ENCODE assay signal across 8 cellular contexts in genomic region chr3:52313774-52314188, GRCh38. TPM values are rescaled to one million over a fixed set of nuclear protein-coding genes. Genes with fewer than 3 reads are reported as not detected.
DNase-seq lines count a peak whose midpoint lies in the region; ATAC-seq, FAIRE-seq and TF ChIP-seq lines count a peak whose summit lies in the region.

No MANE protein-coding gene starts in this region.

- CTCF ChIA-PET in Calu3 (lab: Charles Lee): no interaction called here

- H3K9me3 Mint-ChIP-seq in Calu3 (ENCODE audit: low read depth, unreplicated experiment) (no peaks in the 10 kb centered on the region), astrocyte (ENCODE audit: unreplicated experiment) (peaks cover 1% of the 10 kb centered on the region), naive B cell (no peaks in the 10 kb centered on the region), GM23338 (no peaks in the 10 kb centered on the region)

- H3K9me2 ChIP-seq in GM23338 (ENCODE audit: insufficient read depth): no peaks in the 10 kb centered on the region

- 0 out of 2 replicates have a peak, but pooled peaks cover 4% of the 10 kb centered on the region for H3F3A ChIP-seq in GM23338 (replicated peaks; ENCODE audit: low read depth)

- H3K4me3 Mint-ChIP-seq in Calu3 (ENCODE audit: low read depth, unreplicated experiment) (no peak overlapping the region), astrocyte (ENCODE audit: unreplicated experiment) (no peak overlapping the region), naive B cell (peak overlapping the region in 5 of 8 donors; percentile 15 to 70 (median 53)), GM23338 (no peak overlapping the region)

- H2AFZ ChIP-seq in astrocyte (ENCODE audit: low read depth, low read length) (no peak overlapping the region), GM23338 (no peak overlapping the region)

- H3K9ac ChIP-seq in astrocyte (ENCODE audit: low read length): no peak overlapping the region

- H3K9me3 ChIP-seq in astrocyte (ENCODE audit: insufficient read depth, low read depth, low read length) (no peaks in the 10 kb centered on the region), WERI-Rb-1 (ENCODE audit: severe bottlenecking) (no peaks in the 10 kb centered on the region)

- H3K79me2 ChIP-seq in astrocyte (ENCODE audit: insufficient read depth, low read length) (no peaks in the 10 kb centered on the region), GM23338 (replicated peaks; ENCODE audit: insufficient read depth) (no peaks in the 10 kb centered on the region)

- H4K20me1 ChIP-seq in astrocyte (ENCODE audit: insufficient read depth, low read length) (no peaks in the 10 kb centered on the region), GM23338 (replicated peaks; ENCODE audit: insufficient read depth) (no peaks in the 10 kb centered on the region)

- ATAC-seq in GM19438 (IDR thresholded peaks at IDR 0.05; ENCODE audit: low read depth, unreplicated experiment) (peak; percentile 88), HG03378 (IDR thresholded peaks at IDR 0.05; ENCODE audit: unreplicated experiment) (peak; percentile 86), naive B cell (ENCODE audit: low read depth in 2 of 2) (peak; percentile 82), GM23338 (no peak)

- no peak for FAIRE-seq in astrocyte (lab: Jason Lieb, UNC)

- BruUV-seq in Calu3 (replicated peaks; lab: Mats Ljungman, UMichigan): no TSS peak

- no peaks in the 10 kb centered on the region for H3K27me3 ChIP-seq in astrocyte (ENCODE audit: insufficient read depth, low read length)
- H3K27me3 ChIP-seq in WERI-Rb-1 (ENCODE audit: insufficient read depth, low read depth, severe bottlenecking): no peaks in the 10 kb centered on the region
- peaks cover 7% of the 10 kb centered on the region; the same call in 1 of the 2 replicates for H3K27me3 ChIP-seq in GM23338 (ENCODE audit: insufficient read depth)

- intact Hi-C loops in Calu3 (cut with micrococcal nuclease; ENCODE audit: unreplicated experiment): no loop called here

- peaks cover 30% of the 10 kb centered on the region for H3K4me1 Mint-ChIP-seq in Calu3 (ENCODE audit: low read depth, unreplicated experiment)
- peaks cover 3% of the 10 kb centered on the region for H3K4me1 Mint-ChIP-seq in astrocyte (ENCODE audit: low read depth, unreplicated experiment)
- H3K4me1 Mint-ChIP-seq in naive B cell: peaks cover 46 to 62% (median 56%) of the 10 kb centered on the region in 3 donors
- H3K4me1 Mint-ChIP-seq in GM23338: peaks cover 15% of the 10 kb centered on the region

- H3K4me2 ChIP-seq in astrocyte (ENCODE audit: low read length): peak overlapping the region; percentile 3
- H3K4me2 ChIP-seq in GM23338: no peak overlapping the region

- H3K36me3 ChIP-seq in astrocyte (ENCODE audit: insufficient read depth, low read length) (no peaks in the 10 kb centered on the region), WERI-Rb-1 (no peaks in the 10 kb centered on the region), GM23338 (ENCODE audit: insufficient read depth) (no peaks in the 10 kb centered on the region)

- no peak for TF ChIP-seq CTCF in Calu3 (IDR thresholded peaks at IDR 0.05; ENCODE audit: unreplicated experiment)
- TF ChIP-seq CTCF in astrocyte (IDR thresholded peaks at IDR 0.05; ENCODE audit: insufficient read depth, low read depth, low read length): no peak
- TF ChIP-seq CTCF in WERI-Rb-1 (IDR thresholded peaks at IDR 0.05; ENCODE audit: low read depth, low read length): no peak
- TF ChIP-seq CTCF in GM23338 (conservative IDR thresholded peaks at IDR 0.05; ENCODE audit: low read depth in 2 of 2): no peak

- DNase-seq in Calu3 (peak; percentile 56), astrocyte (ENCODE audit: low read depth) (peak; percentile 24), naive B cell (peak; percentile 68), NCI-H2029 (lab: John Stamatoyannopoulos, UW) (no peak), WERI-Rb-1 (no peak), GM23338 (ENCODE audit: low spot score) (no peak)

- H3K36me3 Mint-ChIP-seq in Calu3 (ENCODE audit: insufficient read depth, unreplicated experiment) (peaks cover 18% of the 10 kb centered on the region), astrocyte (ENCODE audit: low read depth, unreplicated experiment) (peaks cover 9% of the 10 kb centered on the region), naive B cell (peaks cover 0 to 7% of the 10 kb centered on the region in 2 donors), GM23338 (ENCODE audit: low read depth) (no peaks in the 10 kb centered on the region)

- H3K4me3 ChIP-seq in astrocyte (ENCODE audit: insufficient read depth, low read depth, low read length): no peak overlapping the region
- H3K4me3 ChIP-seq in WERI-Rb-1 (ENCODE audit: low read depth, low read length): no peak overlapping the region
- no peak overlapping the region for H3K4me3 ChIP-seq in GM23338

- peak overlapping the region; percentile 50 for H3K27ac Mint-ChIP-seq in Calu3 (ENCODE audit: unreplicated experiment)
- H3K27ac Mint-ChIP-seq in astrocyte (ENCODE audit: unreplicated experiment): no peak overlapping the region
- peak overlapping the region; percentile 84 to 96 (median 90) for H3K27ac Mint-ChIP-seq in naive B cell
- no peak overlapping the region for H3K27ac Mint-ChIP-seq in GM23338

- H3K27me3 Mint-ChIP-seq in Calu3 (ENCODE audit: unreplicated experiment) (no peaks in the 10 kb centered on the region), astrocyte (ENCODE audit: low read depth, unreplicated experiment) (peaks cover 18% of the 10 kb centered on the region), naive B cell (no peaks in the 10 kb centered on the region), GM23338 (ENCODE audit: insufficient read depth, low read depth, poor library complexity) (peaks cover 7% of the 10 kb centered on the region)

- peaks cover 11% of the 10 kb centered on the region for H3K4me1 ChIP-seq in astrocyte (ENCODE audit: insufficient read depth, low read length)
- H3K4me1 ChIP-seq in GM23338 (ENCODE audit: insufficient read depth): peaks cover 5% of the 10 kb centered on the region; the same call in 1 of the 2 replicates

- H3K27ac ChIP-seq in astrocyte (ENCODE audit: low read depth, low read length): no peak overlapping the region
- H3K27ac ChIP-seq in WERI-Rb-1: no peak overlapping the region
- no peak overlapping the region for H3K27ac ChIP-seq in GM23338 (ENCODE audit: low read depth)

TF ChIP-seq in GM23338, 12 proteins besides CTCF, POLR2A, EP300 and RAD21:
- TF ChIP-seq NANOG (IDR thresholded peaks at IDR 0.05; ENCODE audit: borderline replicate concordance) (no peak), EZH2phosphoT487 (IDR thresholded peaks at IDR 0.05; ENCODE audit: unreplicated experiment) (no peak), ZNF331 (CRISPR knock-in tag; IDR thresholded peaks at IDR 0.05; ENCODE audit: low read depth) (no peak), POLR2AphosphoS5 (IDR thresholded peaks at IDR 0.05; ENCODE audit: low read depth) (no peak), ETS1 (IDR thresholded peaks at IDR 0.05) (no peak)
- TF ChIP-seq, protein P1, sequence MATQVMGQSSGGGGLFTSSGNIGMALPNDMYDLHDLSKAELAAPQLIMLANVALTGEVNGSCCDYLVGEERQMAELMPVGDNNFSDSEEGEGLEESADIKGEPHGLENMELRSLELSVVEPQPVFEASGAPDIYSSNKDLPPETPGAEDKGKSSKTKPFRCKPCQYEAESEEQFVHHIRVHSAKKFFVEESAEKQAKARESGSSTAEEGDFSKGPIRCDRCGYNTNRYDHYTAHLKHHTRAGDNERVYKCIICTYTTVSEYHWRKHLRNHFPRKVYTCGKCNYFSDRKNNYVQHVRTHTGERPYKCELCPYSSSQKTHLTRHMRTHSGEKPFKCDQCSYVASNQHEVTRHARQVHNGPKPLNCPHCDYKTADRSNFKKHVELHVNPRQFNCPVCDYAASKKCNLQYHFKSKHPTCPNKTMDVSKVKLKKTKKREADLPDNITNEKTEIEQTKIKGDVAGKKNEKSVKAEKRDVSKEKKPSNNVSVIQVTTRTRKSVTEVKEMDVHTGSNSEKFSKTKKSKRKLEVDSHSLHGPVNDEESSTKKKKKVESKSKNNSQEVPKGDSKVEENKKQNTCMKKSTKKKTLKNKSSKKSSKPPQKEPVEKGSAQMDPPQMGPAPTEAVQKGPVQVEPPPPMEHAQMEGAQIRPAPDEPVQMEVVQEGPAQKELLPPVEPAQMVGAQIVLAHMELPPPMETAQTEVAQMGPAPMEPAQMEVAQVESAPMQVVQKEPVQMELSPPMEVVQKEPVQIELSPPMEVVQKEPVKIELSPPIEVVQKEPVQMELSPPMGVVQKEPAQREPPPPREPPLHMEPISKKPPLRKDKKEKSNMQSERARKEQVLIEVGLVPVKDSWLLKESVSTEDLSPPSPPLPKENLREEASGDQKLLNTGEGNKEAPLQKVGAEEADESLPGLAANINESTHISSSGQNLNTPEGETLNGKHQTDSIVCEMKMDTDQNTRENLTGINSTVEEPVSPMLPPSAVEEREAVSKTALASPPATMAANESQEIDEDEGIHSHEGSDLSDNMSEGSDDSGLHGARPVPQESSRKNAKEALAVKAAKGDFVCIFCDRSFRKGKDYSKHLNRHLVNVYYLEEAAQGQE (IDR thresholded peaks at IDR 0.05; ENCODE audit: unreplicated experiment): no peak

RNA-seq across cellular contexts. Expression of gene DNAH1, which starts 2.3 kb away (rescaled TPM):
- total RNA-seq in Calu3 (2022) (10.2 and 13.1 TPM in 2 replicates), astrocyte (2.2 and 2.3 TPM in 2 replicates)
- polyA plus RNA-seq in naive B cell (ENCODE audit: low read depth in 6 of 6) (1 to 10 TPM in 2 of 6 donors, under 1 TPM in 3, not detected in 1; 0.45 to 1.6 (median 0.65) TPM), GM23338 (2016; fragmentation: Nextera tagmentation; extraction: Ambion mirVana) (0.17 and 0.81 TPM in 2 replicates)
- total RNA-seq in GM23338 (2014; rRNA removed; shearing (Covaris generic)): 0.35 and 1.8 TPM in 2 replicates

RNA-seq across cellular contexts. Expression of gene GLYCTK, which starts 26.2 kb away (rescaled TPM):
- total RNA-seq in Calu3 (2022): 9.4 and 10.7 TPM in 2 replicates
- total RNA-seq in astrocyte: 4.8 and 5.2 TPM in 2 replicates
- polyA plus RNA-seq in naive B cell (ENCODE audit: low read depth in 6 of 6): 1 to 10 TPM; 5.5 to 8.9 (median 6.6) TPM
- 7.5 and 8.3 TPM in 2 replicates for total RNA-seq in GM23338 (2014; rRNA removed; shearing (Covaris generic))
- polyA plus RNA-seq in GM23338 (2016; fragmentation: Nextera tagmentation; extraction: Ambion mirVana): 3.0 and 3.8 TPM in 2 replicates

RNA-seq across cellular contexts. Expression of gene WDR82, which starts 35.3 kb away (rescaled TPM):
- total RNA-seq in Calu3 (2022) (55.4 and 59.7 TPM in 2 replicates), astrocyte (57.4 and 59.7 TPM in 2 replicates)
- polyA plus RNA-seq in naive B cell (ENCODE audit: low read depth in 6 of 6) (10 to 100 TPM; 24.0 to 71.6 (median 58.9) TPM), GM23338 (2016; fragmentation: Nextera tagmentation; extraction: Ambion mirVana) (25.2 and 31.2 TPM in 2 replicates)
- total RNA-seq in GM23338 (2014; rRNA removed; shearing (Covaris generic)): 69.8 and 71.8 TPM in 2 replicates

Comparison
In these comparisons a context has a peak if more than half of its experiments do, and no peak if none do; other contexts are left out.
1. DNase-seq: peak in Calu3 (single experiment), astrocyte (single experiment) and naive B cell (single experiment); none in NCI-H2029 (single experiment), WERI-Rb-1 (single experiment) and GM23338 (single experiment).
2. H3K27ac Mint-ChIP-seq: peak in Calu3 (single experiment) and naive B cell (6 of 6); none in astrocyte (single experiment) and GM23338 (single experiment).
3. H3K4me3 Mint-ChIP-seq: peak in naive B cell (5 of 8); none in Calu3 (single experiment), astrocyte (single experiment) and GM23338 (single experiment).